8 cellular contexts compared by ENCODE assay signal in the genomic region with DNA sequence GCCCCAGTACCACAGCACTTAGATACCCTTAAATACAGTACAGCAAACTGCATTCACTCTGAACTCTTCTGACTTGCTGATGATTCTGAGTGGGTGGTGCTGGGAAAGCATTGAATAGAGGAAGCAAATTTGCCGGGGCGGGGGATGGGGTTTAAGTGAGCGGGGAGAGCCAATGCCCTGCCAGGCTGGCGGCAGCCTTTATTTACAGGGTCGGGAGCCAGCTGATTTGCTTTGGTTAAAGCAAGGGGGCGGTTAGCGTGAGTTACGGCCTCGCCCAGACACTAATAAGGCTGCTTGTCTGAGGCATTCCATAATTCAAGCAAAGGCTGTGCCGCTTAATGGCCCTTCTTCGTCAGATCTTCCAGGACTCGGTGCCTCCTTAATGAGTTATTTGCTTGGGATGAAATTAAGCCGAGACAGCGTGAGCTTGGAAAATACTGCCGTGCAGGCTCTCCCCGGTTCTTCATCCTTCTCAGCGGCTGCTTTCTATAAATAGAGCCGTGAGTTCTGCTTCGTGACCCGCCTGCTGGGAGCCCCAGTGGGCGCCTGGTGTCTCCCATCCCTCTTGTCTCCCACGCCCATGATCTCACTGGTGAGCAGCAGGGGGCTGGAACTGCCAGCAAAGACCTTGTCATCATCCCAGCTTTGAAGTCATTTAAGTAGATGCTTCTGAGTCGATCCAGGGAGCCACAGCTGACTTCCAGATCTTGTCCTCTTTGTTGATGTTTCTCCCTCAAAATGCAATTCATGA. TPM values are rescaled to one million over a fixed set of nuclear protein-coding genes. Genes with fewer than 3 reads are reported as not detected.
DNase-seq lines count a peak whose midpoint lies in the region; ATAC-seq and TF ChIP-seq lines count a peak whose summit lies in the region.

No MANE protein-coding gene starts in this region.

- peak; percentile 37 for ATAC-seq in stimulated activated memory B cell treated with anti-CD40 and anti-IgM and Interleukin-4, amounts not matched to agents 10 μg/mL and 1 μg/mL and 100 μg/mL, for 72 hours
- ATAC-seq in HG02678 (IDR thresholded peaks at IDR 0.05; ENCODE audit: unreplicated experiment) = no peak

- H3K27ac Mint-ChIP-seq in stimulated activated memory B cell treated with anti-CD40 and anti-IgM and Interleukin-4, amounts not matched to agents 10 μg/mL and 1 μg/mL and 100 μg/mL, for 72 hours = peak overlapping the region; percentile 21
- no peak overlapping the region for H3K27ac Mint-ChIP-seq in activated T-helper 2 cell treated with anti-CD3 and anti-CD28 coated beads, Interferon-gamma antibody, Interleukin-2, Interleukin-4, amounts not matched to agents 10 μg/mL and 5 μg/mL and 100 μg/mL, durations not matched to agents 14 hours and 24 hours and 36 hours

- in situ Hi-C loops in astrocyte of the spinal cord (cut with HindIII; ENCODE audit: low sequenced_read_pairs) = no loop called here

- peaks cover 13% of the 10 kb centered on the region for H3K4me1 Mint-ChIP-seq in stimulated activated memory B cell treated with anti-CD40 and anti-IgM and Interleukin-4, amounts not matched to agents 10 μg/mL and 1 μg/mL and 100 μg/mL, for 72 hours
- H3K4me1 Mint-ChIP-seq in activated T-helper 2 cell treated with anti-CD3 and anti-CD28 coated beads, Interferon-gamma antibody, Interleukin-2, Interleukin-4, amounts not matched to agents 10 μg/mL and 5 μg/mL and 100 μg/mL, durations not matched to agents 14 hours and 24 hours and 36 hours (ENCODE audit: low read depth) = no peaks in the 10 kb centered on the region

- peak overlapping the region; percentile 14 for H3K4me3 ChIP-seq in astrocyte of the spinal cord (ENCODE audit: low read depth, low read length)

- H3K36me3 Mint-ChIP-seq in stimulated activated memory B cell treated with anti-CD40 and anti-IgM and Interleukin-4, amounts not matched to agents 10 μg/mL and 1 μg/mL and 100 μg/mL, for 72 hours = no peaks in the 10 kb centered on the region
- H3K36me3 Mint-ChIP-seq in activated T-helper 2 cell treated with anti-CD3 and anti-CD28 coated beads, Interferon-gamma antibody, Interleukin-2, Interleukin-4, amounts not matched to agents 10 μg/mL and 5 μg/mL and 100 μg/mL, durations not matched to agents 14 hours and 24 hours and 36 hours (ENCODE audit: low read depth) = no peaks in the 10 kb centered on the region

- TF ChIP-seq CTCF in astrocyte of the spinal cord (IDR thresholded peaks at IDR 0.05; ENCODE audit: low read depth, low read length) = no peak

- DNase-seq in CMK (ENCODE audit: low read depth) (peak; percentile 12), NCI-H1092 treated with DMSO at 0.1 percent for 48 hours (lab: John Stamatoyannopoulos, UW) (peak; percentile 61), astrocyte of the spinal cord (ENCODE audit: low read depth, low spot score) (peak; percentile 50), left kidney (ENCODE audit: low read depth, low spot score) (peak; percentile 98), NCI-H524 (lab: John Stamatoyannopoulos, UW) (no peak)
- no peak for DNase-seq in activated T-helper 2 cell treated with anti-CD3 and anti-CD28 coated beads, Interferon-gamma antibody, Interleukin-2, Interleukin-4, amounts not matched to agents 10 μg/mL and 5 μg/mL and 100 μg/mL, durations not matched to agents 14 hours and 24 hours and 36 hours (ENCODE audit: low spot score)

- peaks cover 22% of the 10 kb centered on the region for H3K27me3 Mint-ChIP-seq in stimulated activated memory B cell treated with anti-CD40 and anti-IgM and Interleukin-4, amounts not matched to agents 10 μg/mL and 1 μg/mL and 100 μg/mL, for 72 hours
- no peaks in the 10 kb centered on the region for H3K27me3 Mint-ChIP-seq in activated T-helper 2 cell treated with anti-CD3 and anti-CD28 coated beads, Interferon-gamma antibody, Interleukin-2, Interleukin-4, amounts not matched to agents 10 μg/mL and 5 μg/mL and 100 μg/mL, durations not matched to agents 14 hours and 24 hours and 36 hours (ENCODE audit: low read depth)

- H3K9me3 Mint-ChIP-seq in stimulated activated memory B cell treated with anti-CD40 and anti-IgM and Interleukin-4, amounts not matched to agents 10 μg/mL and 1 μg/mL and 100 μg/mL, for 72 hours = no peaks in the 10 kb centered on the region
- no peaks in the 10 kb centered on the region for H3K9me3 Mint-ChIP-seq in activated T-helper 2 cell treated with anti-CD3 and anti-CD28 coated beads, Interferon-gamma antibody, Interleukin-2, Interleukin-4, amounts not matched to agents 10 μg/mL and 5 μg/mL and 100 μg/mL, durations not matched to agents 14 hours and 24 hours and 36 hours

- intact Hi-C loops in activated T-helper 2 cell treated with anti-CD3 and anti-CD28 coated beads, Interferon-gamma antibody, Interleukin-2, Interleukin-4, amounts not matched to agents 10 μg/mL and 5 μg/mL and 100 μg/mL, durations not matched to agents 14 hours and 24 hours and 36 hours (cut with micrococcal nuclease) = no loop called here

- peak overlapping the region; percentile 17 for H3K4me3 Mint-ChIP-seq in stimulated activated memory B cell treated with anti-CD40 and anti-IgM and Interleukin-4, amounts not matched to agents 10 μg/mL and 1 μg/mL and 100 μg/mL, for 72 hours
- H3K4me3 Mint-ChIP-seq in activated T-helper 2 cell treated with anti-CD3 and anti-CD28 coated beads, Interferon-gamma antibody, Interleukin-2, Interleukin-4, amounts not matched to agents 10 μg/mL and 5 μg/mL and 100 μg/mL, durations not matched to agents 14 hours and 24 hours and 36 hours (ENCODE audit: low read depth) = no peak overlapping the region

RNA-seq across cellular contexts. Expression of a gene that starts 25.8 kb away (rescaled TPM):
- not detected in 2 replicates for total RNA-seq in activated T-helper 2 cell treated with anti-CD3 and anti-CD28 coated beads, Interferon-gamma antibody, Interleukin-2, Interleukin-4, amounts not matched to agents 10 μg/mL and 5 μg/mL and 100 μg/mL, durations not matched to agents 14 hours and 24 hours and 36 hours

Comparison
In these comparisons a context has a peak if more than half of its experiments do, and no peak if none do; other contexts are left out.
1. DNase-seq: peak in CMK (single experiment), NCI-H1092 treated with DMSO at 0.1 percent for 48 hours (single experiment), astrocyte of the spinal cord (single experiment) and left kidney (single experiment); none in NCI-H524 (0 of 2) and activated T-helper 2 cell treated with anti-CD3 and anti-CD28 coated beads, Interferon-gamma antibody, Interleukin-2, Interleukin-4, amounts not matched to agents 10 μg/mL and 5 μg/mL and 100 μg/mL, durations not matched to agents 14 hours and 24 hours and 36 hours (single experiment).